ENCODE assay signal across 11 cellular contexts in the genomic region with DNA sequence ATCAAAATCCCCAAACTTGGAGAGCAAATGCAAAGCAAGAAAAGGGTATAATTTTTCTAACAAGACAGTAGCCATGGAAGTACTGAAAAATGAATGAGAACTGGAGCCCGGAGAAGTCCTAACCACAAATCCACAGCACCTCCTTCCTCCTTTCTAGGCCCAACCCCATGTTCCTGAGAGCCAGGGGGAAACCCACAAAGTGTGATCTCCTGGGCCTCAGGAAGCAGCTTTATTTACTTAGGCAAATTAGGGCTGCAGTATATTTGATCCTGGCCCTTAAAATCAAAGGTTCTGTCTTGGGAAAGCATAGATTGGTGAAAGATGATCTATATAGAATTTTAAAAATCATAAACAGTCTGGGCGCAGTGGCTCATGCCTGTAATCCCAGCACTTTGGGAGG.
DNase-seq lines count a peak whose midpoint lies in the region; ATAC-seq and TF ChIP-seq lines count a peak whose summit lies in the region.
"Had no signal": no experiment of that assay in that cellular context is flagged by ENCODE, and none has a peak within 500 bp of the region (broad histone marks: within the 10 kb centered on the region; RNA-seq: fewer than 3 reads in every experiment).

No MANE protein-coding gene starts in this region.

- no peaks in the 10 kb centered on the region for H3K36me3 Mint-ChIP-seq in MCF 10A (ENCODE audit: insufficient read depth, unreplicated experiment)

- no peaks in the 10 kb centered on the region for H3K27me3 Mint-ChIP-seq in MCF 10A (ENCODE audit: insufficient read depth, unreplicated experiment)

- peak overlapping the region; percentile 23 for H3K27ac Mint-ChIP-seq in MCF 10A (ENCODE audit: low read depth, unreplicated experiment)

- no peaks in the 10 kb centered on the region for H3K27me3 ChIP-seq in breast epithelium

- H3K4me1 Mint-ChIP-seq in MCF 10A (ENCODE audit: insufficient read depth, unreplicated experiment), result peaks cover 12% of the 10 kb centered on the region

- no peaks in the 10 kb centered on the region for H3K9me3 Mint-ChIP-seq in MCF 10A (ENCODE audit: unreplicated experiment)

- peak; percentile 64 for DNase-seq in MCF 10A (ENCODE audit: unreplicated experiment)
- DNase-seq in breast epithelium (ENCODE audit: low spot score in 2 of 2), result no peak
- peak; percentile 10 for DNase-seq in RPMI8226
- DNase-seq in fibroblast of pulmonary artery (ENCODE audit: low read depth), result peak; percentile 80
- DNase-seq in SW 1271 (lab: John Stamatoyannopoulos, UW), result no peak
- no peak for DNase-seq in NCI-H446 (lab: John Stamatoyannopoulos, UW)
- no peak for DNase-seq in activated T-cell treated with anti-CD3 and anti-CD28 coated beads, Interleukin-2, amount 50 U/mL, for 48 hours
- DNase-seq: anterior cingulate cortex, NCI-H1436 treated with DMSO at 0.1 percent for 48 hours had no signal

- TF ChIP-seq CTCF in MCF 10A (IDR thresholded peaks at IDR 0.05; ENCODE audit: unreplicated experiment), result no peak
- TF ChIP-seq CTCF in breast epithelium (IDR thresholded peaks at IDR 0.05), result no peak
- no peak for TF ChIP-seq CTCF in fibroblast of pulmonary artery (IDR thresholded peaks at IDR 0.05; ENCODE audit: low read length, missing control alignments)

- CTCF ChIA-PET in MCF 10A (lab: Yijun Ruan, JAX), result no interaction called here

- H3K9me3 ChIP-seq in breast epithelium, result no peaks in the 10 kb centered on the region

- H3K27ac ChIP-seq in breast epithelium, result no peak overlapping the region
- H3K27ac ChIP-seq: parathyroid adenoma had no signal

- POLR2A ChIA-PET in MCF 10A (lab: Yijun Ruan, JAX), result interaction anchor here (0.9 kb wide), 1 partner anchor 348 kb away, joined by 3 read pairs; no protein-coding TSS in a partner anchor

- BruUV-seq in MCF 10A (replicated peaks; lab: Mats Ljungman, UMichigan), result no TSS peak

- no peak for TF ChIP-seq POLR2A in breast epithelium (IDR thresholded peaks at IDR 0.05)

- intact Hi-C loops in MCF 10A (cut with micrococcal nuclease) (no loop called here), breast epithelium (cut with DNase I; ENCODE audit: low total_unique reads) (no loop called here)

- H3K4me1 ChIP-seq in breast epithelium, result no peaks in the 10 kb centered on the region
- H3K4me1 ChIP-seq: parathyroid adenoma had no signal

- H3K4me3 Mint-ChIP-seq in MCF 10A (ENCODE audit: unreplicated experiment), result no peak overlapping the region

- ATAC-seq in GM21619 (IDR thresholded peaks at IDR 0.05; ENCODE audit: unreplicated experiment), result no peak

- H3K4me3 ChIP-seq in breast epithelium (no peak overlapping the region), fibroblast of pulmonary artery (replicated peaks; ENCODE audit: low read depth, low read length) (no peak overlapping the region)

- H3K36me3 ChIP-seq in breast epithelium, result no peaks in the 10 kb centered on the region

Comparison
In these comparisons a context has a peak if more than half of its experiments do, and no peak if none do; other contexts are left out.
1. DNase-seq: peak in MCF 10A (single experiment), RPMI8226 (single experiment) and fibroblast of pulmonary artery (single experiment); none in breast epithelium (0 of 2), SW 1271 (0 of 2), NCI-H446 (0 of 2) and activated T-cell treated with anti-CD3 and anti-CD28 coated beads, Interleukin-2, amount 50 U/mL, for 48 hours (0 of 2).